In genomic region chr3:159886530-159886929, GRCh38 we compare ENCODE assay signal across 2 cellular contexts. TPM values are rescaled to one million over a fixed set of nuclear protein-coding genes. Genes with fewer than 3 reads are reported as not detected.
"Had no signal": no experiment of that assay in that cellular context is flagged by ENCODE, and none has a peak within 500 bp of the region (broad histone marks: within the 10 kb centered on the region; RNA-seq: fewer than 3 reads in every experiment).

No MANE protein-coding gene starts in this region.

RNA-seq across cellular contexts. Expression of gene SCHIP1, which starts 46.9 kb away (rescaled TPM):
- total RNA-seq: naive thymus-derived CD8-positive, alpha-beta T cell; natural killer cell treated with Interleukin-12 subunit alpha and Interleukin-12 subunit beta and Interleukin-15 and Interleukin-18, amount 100 ng/mL, for 72 hours had no signal
- polyA plus RNA-seq: naive thymus-derived CD8-positive, alpha-beta T cell had no signal
